9 cellular contexts compared by ENCODE assay signal in the genomic region with DNA sequence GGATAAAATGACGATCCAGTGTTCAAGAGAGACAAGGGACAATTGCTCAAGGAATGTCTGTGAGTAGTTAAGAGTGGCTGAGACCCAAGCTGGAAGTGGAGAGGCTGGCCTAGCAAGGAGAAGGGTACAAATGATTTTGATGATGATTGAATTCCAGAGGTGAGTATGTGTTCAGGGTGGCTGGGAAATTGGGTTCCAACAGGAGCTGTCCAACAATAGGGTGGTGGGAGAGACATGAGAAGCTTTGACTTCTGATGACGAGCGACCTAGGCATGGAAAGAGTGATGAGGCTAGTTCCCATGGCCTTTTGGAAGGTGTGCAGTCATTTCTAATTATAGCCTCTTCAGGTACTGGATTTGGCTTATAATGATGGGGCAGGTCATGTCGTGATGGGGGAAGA. TPM values are rescaled to one million over a fixed set of nuclear protein-coding genes. Genes with fewer than 3 reads are reported as not detected.
"Had no signal": no experiment of that assay in that cellular context is flagged by ENCODE, and none has a peak within 500 bp of the region (broad histone marks: within the 10 kb centered on the region; RNA-seq: fewer than 3 reads in every experiment).

No MANE protein-coding gene starts in this region.

- ATAC-seq: GM23338, HepG2, K562 had no signal

- H3K4me2 ChIP-seq: GM23338 had no signal

- H3K27ac ChIP-seq: HL-60 had no signal

- H2AFZ ChIP-seq: GM23338 had no signal

- DNase-seq: H9, HCEC 1CT, HFFc6, KG1 had no signal

- H3K4me3 ChIP-seq: GM23338, K562 had no signal

RNA-seq across cellular contexts. Expression of gene DCLK1, which starts 29.1 kb away (rescaled TPM):
- total RNA-seq: HepG2, HFFc6 had no signal
- polyA plus RNA-seq: HepG2, IgD-negative memory B cell, K562 had no signal

RNA-seq across cellular contexts. Expression of gene SOHLH2, which starts 54.1 kb away (rescaled TPM):
- total RNA-seq: HepG2 had no signal
- polyA plus RNA-seq: HepG2, IgD-negative memory B cell had no signal
